ENCODE assay signal across 1 cellular context in the genomic region with DNA sequence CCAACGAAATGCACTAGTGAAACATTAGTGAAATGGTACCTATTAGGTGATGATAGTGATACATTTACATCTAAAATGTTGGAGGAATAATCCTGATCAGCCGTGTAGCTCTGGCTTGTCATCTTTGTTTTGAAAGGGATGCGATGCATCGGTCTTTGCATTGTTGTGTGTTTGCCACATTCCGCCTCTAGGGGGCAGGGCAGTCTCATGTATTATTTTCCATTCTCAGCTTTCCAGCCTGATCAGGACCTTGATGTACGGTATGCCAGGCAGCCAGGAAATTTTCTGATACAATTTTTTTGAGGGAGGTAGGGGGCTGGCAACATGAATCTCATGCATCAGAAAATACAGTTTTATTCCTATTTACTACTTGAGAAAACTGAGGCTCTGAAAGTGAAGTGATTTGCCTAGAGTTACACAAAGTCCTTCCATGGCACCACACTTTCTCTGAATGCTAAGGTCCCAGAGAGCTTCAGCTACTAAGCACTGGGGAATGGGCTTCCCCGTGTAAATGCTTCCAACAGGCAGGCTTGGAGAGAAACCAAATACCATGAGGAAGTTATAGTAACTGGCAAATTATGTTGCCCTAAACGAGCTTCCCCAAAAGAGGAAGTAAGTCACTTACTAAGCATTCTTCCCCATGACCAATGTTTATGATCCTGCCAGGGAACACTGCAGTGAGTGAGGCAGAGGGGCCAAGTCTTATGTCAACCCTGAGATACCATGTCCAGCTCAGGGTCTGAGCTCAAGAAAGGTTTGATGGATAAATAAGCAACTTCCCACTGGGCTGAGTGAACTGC.
TF ChIP-seq lines count a peak whose summit lies in the region.

No MANE protein-coding gene starts in this region.

TF ChIP-seq in HepG2, 621 proteins besides CTCF, POLR2A, EP300 and RAD21:
- TF ChIP-seq STAG1 (CRISPR knock-in tag; IDR thresholded peaks at IDR 0.05) (peak; percentile 78), TEAD3 (CRISPR knock-in tag; optimal IDR thresholded peaks at IDR 0.05; ENCODE audit: borderline replicate concordance) (peak; percentile 45), SMC3 (IDR thresholded peaks at IDR 0.05; ENCODE audit: low read length) (peak; percentile 30; the same call in 1 of the 2 replicates)
- TF ChIP-seq, protein P1, sequence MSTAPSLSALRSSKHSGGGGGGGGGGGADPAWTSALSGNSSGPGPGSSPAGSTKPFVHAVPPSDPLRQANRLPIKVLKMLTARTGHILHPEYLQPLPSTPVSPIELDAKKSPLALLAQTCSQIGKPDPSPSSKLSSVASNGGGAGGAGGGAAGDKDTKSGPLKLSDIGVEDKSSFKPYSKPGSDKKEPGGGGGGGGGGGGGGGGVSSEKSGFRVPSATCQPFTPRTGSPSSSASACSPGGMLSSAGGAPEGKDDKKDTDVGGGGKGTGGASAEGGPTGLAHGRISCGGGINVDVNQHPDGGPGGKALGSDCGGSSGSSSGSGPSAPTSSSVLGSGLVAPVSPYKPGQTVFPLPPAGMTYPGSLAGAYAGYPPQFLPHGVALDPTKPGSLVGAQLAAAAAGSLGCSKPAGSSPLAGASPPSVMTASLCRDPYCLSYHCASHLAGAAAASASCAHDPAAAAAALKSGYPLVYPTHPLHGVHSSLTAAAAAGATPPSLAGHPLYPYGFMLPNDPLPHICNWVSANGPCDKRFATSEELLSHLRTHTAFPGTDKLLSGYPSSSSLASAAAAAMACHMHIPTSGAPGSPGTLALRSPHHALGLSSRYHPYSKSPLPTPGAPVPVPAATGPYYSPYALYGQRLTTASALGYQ (CRISPR knock-in tag; IDR thresholded peaks at IDR 0.05), result no peak
